12 cellular contexts compared by ENCODE assay signal in genomic region chr6:82711992-82712788, GRCh38.
DNase-seq lines count a peak whose midpoint lies in the region; TF ChIP-seq lines count a peak whose summit lies in the region.
"Had no signal": no experiment of that assay in that cellular context is flagged by ENCODE, and none has a peak within 500 bp of the region (broad histone marks: within the 10 kb centered on the region; RNA-seq: fewer than 3 reads in every experiment).

No MANE protein-coding gene starts in this region.

- H3K36me3 ChIP-seq in adipocyte (ENCODE audit: control insufficient read depth, insufficient read depth, low read length, severe bottlenecking): no peaks in the 10 kb centered on the region
- H3K36me3 ChIP-seq in WERI-Rb-1: no peaks in the 10 kb centered on the region

- no peak for TF ChIP-seq CTCF in foreskin fibroblast (IDR thresholded peaks at IDR 0.05; ENCODE audit: low read depth, low read length)
- TF ChIP-seq CTCF in GM13977 (IDR thresholded peaks at IDR 0.05; ENCODE audit: extremely low read depth, insufficient read depth, missing control alignments): no peak
- no peak for TF ChIP-seq CTCF in WERI-Rb-1 (IDR thresholded peaks at IDR 0.05; ENCODE audit: low read depth, low read length)

- H3K9me3 ChIP-seq in adipocyte (ENCODE audit: control insufficient read depth, low read length) (no peaks in the 10 kb centered on the region), WERI-Rb-1 (ENCODE audit: severe bottlenecking) (peaks cover 6% of the 10 kb centered on the region)

- peak overlapping the region; percentile 49 for H3K4me3 ChIP-seq in adipocyte (ENCODE audit: low read length)
- H3K4me3 ChIP-seq in foreskin fibroblast (ENCODE audit: low read depth in 1 of 2, low read length in 2 of 2): no peak overlapping the region
- no peak overlapping the region for H3K4me3 ChIP-seq in WERI-Rb-1 (ENCODE audit: low read depth, low read length)

- no peaks in the 10 kb centered on the region for H3K27me3 ChIP-seq in adipocyte (replicated peaks; ENCODE audit: control insufficient read depth, insufficient read depth, low read length)
- no peaks in the 10 kb centered on the region for H3K27me3 ChIP-seq in WERI-Rb-1 (ENCODE audit: insufficient read depth, low read depth, severe bottlenecking)

- DNase-seq in GM04503 (ENCODE audit: low read depth) (peak; percentile 64), adipocyte (ENCODE audit: low read depth) (peak; percentile 42), foreskin fibroblast (peak; percentile 7 to 37), pons (ENCODE audit: low spot score) (peak; percentile 65), GM13977 (ENCODE audit: low spot score) (no peak), WERI-Rb-1 (no peak), NCI-H146 treated with DMSO at 0.1 percent for 48 hours (lab: John Stamatoyannopoulos, UW; ENCODE audit: unreplicated experiment) (no peak)
- no peak for DNase-seq in activated naive CD4-positive, alpha-beta T cell treated with Interleukin-2 at 50 U/mL for 16 hours
- DNase-seq: activated naive CD8-positive, alpha-beta T cell treated with anti-CD3 and anti-CD28 coated beads, Interleukin-2, amount 10 ng/mL, durations not matched to agents 7 days and 5 days; NCI-H2107; stimulated activated CD8-positive, alpha-beta memory T cell treated with anti-CD3 and anti-CD28 coated beads, Interleukin-4, amount 100 ng/mL, for 48 hours; T-helper 9 cell had no signal

- in situ Hi-C loops in GM13977 (cut with MboI; ENCODE audit: low pct_unique_long_range_greater_than_20kb, low sequenced_read_pairs, unreplicated experiment): no loop called here

- peaks cover 28% of the 10 kb centered on the region for H3K4me1 ChIP-seq in adipocyte (ENCODE audit: control insufficient read depth, insufficient read depth, low read length)

- H3K27ac ChIP-seq in WERI-Rb-1: no peak overlapping the region

- peak overlapping the region; percentile 15 for H3K9ac ChIP-seq in adipocyte (ENCODE audit: low read length)

Comparison
In these comparisons a context has a peak if more than half of its experiments do, and no peak if none do; other contexts are left out.
1. DNase-seq: peak in GM04503 (single experiment), adipocyte (single experiment), foreskin fibroblast (2 of 2) and pons (single experiment); none in GM13977 (single experiment), WERI-Rb-1 (single experiment), NCI-H146 treated with DMSO at 0.1 percent for 48 hours (single experiment) and activated naive CD4-positive, alpha-beta T cell treated with Interleukin-2 at 50 U/mL for 16 hours (single experiment).